2 cellular contexts compared by ENCODE assay signal in the genomic region with DNA sequence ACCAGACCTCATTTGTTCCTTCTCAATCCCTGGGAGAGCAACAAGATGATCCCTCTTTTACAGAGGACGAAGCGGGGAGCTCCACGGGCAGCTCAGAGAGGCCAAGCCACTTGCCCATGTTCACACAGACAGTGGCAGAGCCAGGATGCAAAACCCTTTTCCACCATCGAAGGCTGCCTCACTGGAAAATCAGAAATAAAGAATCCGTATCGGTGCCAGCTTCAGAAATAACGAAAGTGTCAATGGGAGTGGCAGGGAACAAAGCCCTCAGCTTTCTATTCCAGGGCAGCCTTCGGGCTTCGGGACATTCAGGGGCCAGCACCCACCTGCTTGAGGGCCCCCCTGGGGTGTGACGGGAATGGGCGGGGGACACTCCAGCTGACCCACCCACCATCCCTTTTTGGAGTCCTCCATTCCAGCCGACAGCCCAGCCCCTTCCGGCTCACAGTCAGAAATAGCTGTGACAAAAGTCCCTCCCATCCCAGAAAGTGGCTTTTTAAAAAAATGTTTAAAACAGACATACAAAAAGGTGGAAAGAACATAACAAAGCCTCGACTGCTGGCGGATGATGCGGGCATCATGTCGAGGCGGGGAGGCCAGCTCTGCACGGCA.
TF ChIP-seq lines count a peak whose summit lies in the region.

No MANE protein-coding gene starts in this region.

TF ChIP-seq in IMR-90, 13 proteins besides CTCF, POLR2A, EP300 and RAD21:
- TF ChIP-seq CEBPB (IDR thresholded peaks at IDR 0.05; ENCODE audit: low read depth, low read length) (no peak), NFE2L2 (IDR thresholded peaks at IDR 0.05; ENCODE audit: low read depth, low read length) (no peak), RCOR1 (IDR thresholded peaks at IDR 0.05; ENCODE audit: insufficient replicate concordance, low read length) (no peak), MAZ (IDR thresholded peaks at IDR 0.05; ENCODE audit: borderline replicate concordance, low read depth, low read length) (no peak), USF2 (IDR thresholded peaks at IDR 0.05; ENCODE audit: low read depth, low read length) (no peak), MAFK (IDR thresholded peaks at IDR 0.05; ENCODE audit: low read depth, low read length) (no peak), RFX5 (IDR thresholded peaks at IDR 0.05; ENCODE audit: low read depth, low read length) (no peak), CHD1 (IDR thresholded peaks at IDR 0.05; ENCODE audit: low read depth, low read length) (no peak), BHLHE40 (IDR thresholded peaks at IDR 0.05; ENCODE audit: low read depth, low read length) (no peak), ELK1 (IDR thresholded peaks at IDR 0.05; ENCODE audit: borderline replicate concordance, low read depth, low read length) (no peak)

TF ChIP-seq in SK-N-SH, 30 proteins besides CTCF, POLR2A, EP300 and RAD21:
- TF ChIP-seq RFX5 (IDR thresholded peaks at IDR 0.05; ENCODE audit: low read length) (no peak), EZH2phosphoT487 (IDR thresholded peaks at IDR 0.05; ENCODE audit: borderline replicate concordance, low read depth) (no peak), SMC3 (IDR thresholded peaks at IDR 0.05; ENCODE audit: low read depth, low read length) (no peak), ZBTB33 (IDR thresholded peaks at IDR 0.05; ENCODE audit: borderline replicate concordance, low read depth) (no peak), FOXJ3 (CRISPR knock-in tag; IDR thresholded peaks at IDR 0.05) (no peak), RXRA (IDR thresholded peaks at IDR 0.05; ENCODE audit: borderline replicate concordance, low read depth) (no peak), SIN3A (IDR thresholded peaks at IDR 0.05; ENCODE audit: borderline replicate concordance, low read depth, low read length) (no peak), ELF1 (IDR thresholded peaks at IDR 0.05) (no peak), FOXM1 (IDR thresholded peaks at IDR 0.05; ENCODE audit: low read depth) (no peak), GATA2 (CRISPR knock-in tag; IDR thresholded peaks at IDR 0.05) (no peak), TAF1 (IDR thresholded peaks at IDR 0.05; ENCODE audit: borderline replicate concordance, low read depth, low read length) (no peak), NRF1 (IDR thresholded peaks at IDR 0.05; ENCODE audit: low read depth, low read length) (no peak), TCF12 (IDR thresholded peaks at IDR 0.05) (no peak)
- TF ChIP-seq, protein P1, sequence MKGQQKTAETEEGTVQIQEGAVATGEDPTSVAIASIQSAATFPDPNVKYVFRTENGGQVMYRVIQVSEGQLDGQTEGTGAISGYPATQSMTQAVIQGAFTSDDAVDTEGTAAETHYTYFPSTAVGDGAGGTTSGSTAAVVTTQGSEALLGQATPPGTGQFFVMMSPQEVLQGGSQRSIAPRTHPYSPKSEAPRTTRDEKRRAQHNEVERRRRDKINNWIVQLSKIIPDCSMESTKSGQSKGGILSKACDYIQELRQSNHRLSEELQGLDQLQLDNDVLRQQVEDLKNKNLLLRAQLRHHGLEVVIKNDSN (IDR thresholded peaks at IDR 0.05; ENCODE audit: borderline replicate concordance, low read depth) = no peak
- TF ChIP-seq, protein P2, sequence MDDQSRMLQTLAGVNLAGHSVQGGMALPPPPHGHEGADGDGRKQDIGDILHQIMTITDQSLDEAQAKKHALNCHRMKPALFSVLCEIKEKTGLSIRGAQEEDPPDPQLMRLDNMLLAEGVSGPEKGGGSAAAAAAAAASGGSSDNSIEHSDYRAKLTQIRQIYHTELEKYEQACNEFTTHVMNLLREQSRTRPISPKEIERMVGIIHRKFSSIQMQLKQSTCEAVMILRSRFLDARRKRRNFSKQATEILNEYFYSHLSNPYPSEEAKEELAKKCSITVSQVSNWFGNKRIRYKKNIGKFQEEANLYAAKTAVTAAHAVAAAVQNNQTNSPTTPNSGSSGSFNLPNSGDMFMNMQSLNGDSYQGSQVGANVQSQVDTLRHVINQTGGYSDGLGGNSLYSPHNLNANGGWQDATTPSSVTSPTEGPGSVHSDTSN (IDR thresholded peaks at IDR 0.05) = no peak
